In the genomic region with DNA sequence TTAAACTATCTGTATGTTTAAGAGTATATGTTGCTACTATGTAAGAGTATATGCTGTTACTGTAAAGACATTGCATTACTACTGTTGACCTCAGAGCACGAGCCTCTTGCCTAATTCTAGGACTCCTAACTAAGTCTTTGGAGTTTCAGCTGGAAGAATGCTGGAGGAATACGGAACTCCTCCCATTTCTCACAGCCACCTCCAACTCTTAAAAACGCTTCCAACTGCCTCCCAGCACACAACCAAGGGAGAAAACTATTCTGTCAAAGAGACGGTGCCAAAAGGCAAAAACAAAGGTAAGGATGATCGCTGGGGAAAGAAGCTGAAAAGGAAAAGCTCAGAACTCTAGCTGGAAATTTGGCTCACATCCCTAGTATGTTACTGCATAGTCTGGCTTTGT, we compare ENCODE assay signal across 16 cellular contexts. TPM values are rescaled to one million over a fixed set of nuclear protein-coding genes. Genes with fewer than 3 reads are reported as not detected.
DNase-seq lines count a peak whose midpoint lies in the region; ATAC-seq and TF ChIP-seq lines count a peak whose summit lies in the region.
"Had no signal": no experiment of that assay in that cellular context is flagged by ENCODE, and none has a peak within 500 bp of the region (broad histone marks: within the 10 kb centered on the region; RNA-seq: fewer than 3 reads in every experiment).

A gene with protein sequence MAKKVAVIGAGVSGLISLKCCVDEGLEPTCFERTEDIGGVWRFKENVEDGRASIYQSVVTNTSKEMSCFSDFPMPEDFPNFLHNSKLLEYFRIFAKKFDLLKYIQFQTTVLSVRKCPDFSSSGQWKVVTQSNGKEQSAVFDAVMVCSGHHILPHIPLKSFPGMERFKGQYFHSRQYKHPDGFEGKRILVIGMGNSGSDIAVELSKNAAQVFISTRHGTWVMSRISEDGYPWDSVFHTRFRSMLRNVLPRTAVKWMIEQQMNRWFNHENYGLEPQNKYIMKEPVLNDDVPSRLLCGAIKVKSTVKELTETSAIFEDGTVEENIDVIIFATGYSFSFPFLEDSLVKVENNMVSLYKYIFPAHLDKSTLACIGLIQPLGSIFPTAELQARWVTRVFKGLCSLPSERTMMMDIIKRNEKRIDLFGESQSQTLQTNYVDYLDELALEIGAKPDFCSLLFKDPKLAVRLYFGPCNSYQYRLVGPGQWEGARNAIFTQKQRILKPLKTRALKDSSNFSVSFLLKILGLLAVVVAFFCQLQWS (plus strand): TSS at position 237 of the 400 bp plus-strand sequence. CDS start 414 bp downstream, outside the sequence.

- H4K5ac ChIP-seq in mesendoderm (ENCODE audit: low read length), result no peak within 1 kb of the TSS

- CTCF ChIA-PET in WTC11 (lab: Charles Lee), result interaction anchor here (0.7 to 2.0 kb wide), 5 partner anchors 13 to 218 kb away, joined by 3 to 5 read pairs (median 5); no protein-coding TSS in a partner anchor

- H3K79me1 ChIP-seq in mesendoderm (ENCODE audit: low read length), result no peaks in the 10 kb centered on the region

- no peak within 1 kb of the TSS for H4K8ac ChIP-seq in mesendoderm (ENCODE audit: low read depth, low read length)

- no peak within 1 kb of the TSS for H3K27ac ChIP-seq in mesendoderm (ENCODE audit: low read depth, low read length)
- peak within 1 kb of the TSS; percentile 74 for H3K27ac ChIP-seq in subcutaneous abdominal adipose tissue (ENCODE audit: low read depth, low read length)
- H3K27ac ChIP-seq: colonic mucosa had no signal

- no peak within 1 kb of the TSS for H2BK15ac ChIP-seq in mesendoderm (replicated peaks; ENCODE audit: low read depth)

- no peak within 1 kb of the TSS for H3K4ac ChIP-seq in mesendoderm (ENCODE audit: low read depth, low read length)

- no peaks in the 10 kb centered on the region for H3K79me2 ChIP-seq in mesendoderm (ENCODE audit: control insufficient read depth, insufficient read depth, low read length)

- H3K4me1 Mint-ChIP-seq in WTC11, result peaks cover 15% of the 10 kb centered on the region

- no peaks in the 10 kb centered on the region for H3K36me3 Mint-ChIP-seq in WTC11

- no peak within 1 kb of the TSS for H2BK5ac ChIP-seq in mesendoderm (ENCODE audit: low read length)

- no peak within 1 kb of the TSS for H3K9ac ChIP-seq in mesendoderm (ENCODE audit: low read length)
- H3K9ac ChIP-seq in subcutaneous abdominal adipose tissue (ENCODE audit: low read length in 5 of 5), result peak within 1 kb of the TSS; percentile 9 to 93 (median 76)

- H2BK120ac ChIP-seq in mesendoderm (ENCODE audit: low read depth, low read length), result no peak within 1 kb of the TSS

- no peak within 1 kb of the TSS for H3K18ac ChIP-seq in mesendoderm (ENCODE audit: low read length)

- H3K4me3 Mint-ChIP-seq in WTC11, result no peak within 1 kb of the TSS

- POLR2A ChIA-PET in WTC11 (lab: Charles Lee), result no interaction called here

- TF ChIP-seq CTCF in WTC11 (IDR thresholded peaks at IDR 0.05) (no peak), fibroblast of pulmonary artery (IDR thresholded peaks at IDR 0.05; ENCODE audit: low read length, missing control alignments) (no peak)

- no peak within 1 kb of the TSS for H3K4me2 ChIP-seq in mesendoderm (ENCODE audit: low read length)

- no peaks in the 10 kb centered on the region for H3K36me3 ChIP-seq in mesendoderm (ENCODE audit: control insufficient read depth, insufficient read depth, low read length)
- H3K36me3 ChIP-seq in subcutaneous abdominal adipose tissue (ENCODE audit: control insufficient read depth in 5 of 5, insufficient read depth in 5 of 5, low read length in 5 of 5), result no peaks in the 10 kb centered on the region
- H3K36me3 ChIP-seq in MG63, result no peaks in the 10 kb centered on the region
- H3K36me3 ChIP-seq: colonic mucosa had no signal

- ATAC-seq in WTC11 (peak; percentile 31; the same call in 1 of the 2 replicates), HG03520 (IDR thresholded peaks at IDR 0.05; ENCODE audit: unreplicated experiment) (no peak)

- H3K9me3 Mint-ChIP-seq in WTC11, result no peaks in the 10 kb centered on the region

- DNase-seq in WTC11 (ENCODE audit: low spot score) (no peak), fibroblast of pulmonary artery (ENCODE audit: low read depth) (peak; percentile 76), mesendoderm (peak; percentile 1), NCI-H524 (lab: John Stamatoyannopoulos, UW) (no peak), MG63 (no peak), HUDEP-2 (lab: John Stamatoyannopoulos, UW; ENCODE audit: unreplicated experiment in 76 of 76) (no peak)
- DNase-seq: activated T-cell treated with anti-CD3 and anti-CD28 coated beads, Interleukin-2, amount 50 U/mL, for 48 hours; amniotic stem cell; colonic mucosa; GOT3; NCI-H1105; NCI-H2227 treated with DMSO at 0.1 percent for 48 hours; posterior cingulate gyrus had no signal

- peak within 1 kb of the TSS; percentile 61; the same call in 1 of the 2 replicates for H3K27ac Mint-ChIP-seq in WTC11

- H3K4me1 ChIP-seq in mesendoderm (ENCODE audit: control insufficient read depth, low read depth, low read length), result no peaks in the 10 kb centered on the region
- H3K4me1 ChIP-seq in subcutaneous abdominal adipose tissue (ENCODE audit: control insufficient read depth in 5 of 5, insufficient read depth in 5 of 5, low read length in 5 of 5), result peaks cover 0 to 27% (median 19%) of the 10 kb centered on the region in 5 donors
- H3K4me1 ChIP-seq: colonic mucosa had no signal

- H3K4me3 ChIP-seq in fibroblast of pulmonary artery (replicated peaks; ENCODE audit: low read depth, low read length) (peak within 1 kb of the TSS; percentile 51), mesendoderm (ENCODE audit: low read length) (no peak within 1 kb of the TSS), subcutaneous abdominal adipose tissue (ENCODE audit: low read depth in 1 of 5, low read length in 5 of 5) (peak within 1 kb of the TSS; percentile 67 to 83 (median 72)), MG63 (no peak within 1 kb of the TSS)
- H3K4me3 ChIP-seq: colonic mucosa had no signal

- H2AK5ac ChIP-seq in mesendoderm (ENCODE audit: low read length), result no peak within 1 kb of the TSS

- no peak within 1 kb of the TSS for H3K23ac ChIP-seq in mesendoderm (ENCODE audit: low read length)

- no CpG with 5 or more reads among the region's 5 CpGs for WGBS in mesendoderm (ENCODE audit: extremely low coverage, insufficient coverage, low lambda C conversion rate)

- H3K9me3 ChIP-seq in subcutaneous abdominal adipose tissue (ENCODE audit: control insufficient read depth in 5 of 5, low read length in 5 of 5), result no peaks in the 10 kb centered on the region
- no peaks in the 10 kb centered on the region for H3K9me3 ChIP-seq in MG63
- H3K9me3 ChIP-seq: colonic mucosa had no signal

- no peaks in the 10 kb centered on the region for H3K27me3 ChIP-seq in mesendoderm (ENCODE audit: insufficient read depth, low read length, poor library complexity)
- H3K27me3 ChIP-seq in subcutaneous abdominal adipose tissue (ENCODE audit: control insufficient read depth in 5 of 5, insufficient read depth in 4 of 5, low read length in 5 of 5), result no peaks in the 10 kb centered on the region
- no peaks in the 10 kb centered on the region for H3K27me3 ChIP-seq in MG63
- H3K27me3 ChIP-seq: colonic mucosa had no signal

- H3K27me3 Mint-ChIP-seq in WTC11 (ENCODE audit: low read depth), result no peaks in the 10 kb centered on the region

- H3K56ac ChIP-seq in mesendoderm (ENCODE audit: low read length), result no peak within 1 kb of the TSS

TF ChIP-seq in WTC11, 78 proteins besides CTCF, POLR2A, EP300 and RAD21:
- TF ChIP-seq ELF4 (CRISPR knock-in tag; IDR thresholded peaks at IDR 0.05; ENCODE audit: low read depth) (no peak), NR3C1 (CRISPR knock-in tag; conservative IDR thresholded peaks at IDR 0.05; ENCODE audit: low read depth) (no peak), ZNF423 (CRISPR knock-in tag; IDR thresholded peaks at IDR 0.05) (no peak)
- TF ChIP-seq, protein P1, sequence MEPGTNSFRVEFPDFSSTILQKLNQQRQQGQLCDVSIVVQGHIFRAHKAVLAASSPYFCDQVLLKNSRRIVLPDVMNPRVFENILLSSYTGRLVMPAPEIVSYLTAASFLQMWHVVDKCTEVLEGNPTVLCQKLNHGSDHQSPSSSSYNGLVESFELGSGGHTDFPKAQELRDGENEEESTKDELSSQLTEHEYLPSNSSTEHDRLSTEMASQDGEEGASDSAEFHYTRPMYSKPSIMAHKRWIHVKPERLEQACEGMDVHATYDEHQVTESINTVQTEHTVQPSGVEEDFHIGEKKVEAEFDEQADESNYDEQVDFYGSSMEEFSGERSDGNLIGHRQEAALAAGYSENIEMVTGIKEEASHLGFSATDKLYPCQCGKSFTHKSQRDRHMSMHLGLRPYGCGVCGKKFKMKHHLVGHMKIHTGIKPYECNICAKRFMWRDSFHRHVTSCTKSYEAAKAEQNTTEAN (CRISPR knock-in tag; IDR thresholded peaks at IDR 0.05), result no peak
- TF ChIP-seq, protein P2, sequence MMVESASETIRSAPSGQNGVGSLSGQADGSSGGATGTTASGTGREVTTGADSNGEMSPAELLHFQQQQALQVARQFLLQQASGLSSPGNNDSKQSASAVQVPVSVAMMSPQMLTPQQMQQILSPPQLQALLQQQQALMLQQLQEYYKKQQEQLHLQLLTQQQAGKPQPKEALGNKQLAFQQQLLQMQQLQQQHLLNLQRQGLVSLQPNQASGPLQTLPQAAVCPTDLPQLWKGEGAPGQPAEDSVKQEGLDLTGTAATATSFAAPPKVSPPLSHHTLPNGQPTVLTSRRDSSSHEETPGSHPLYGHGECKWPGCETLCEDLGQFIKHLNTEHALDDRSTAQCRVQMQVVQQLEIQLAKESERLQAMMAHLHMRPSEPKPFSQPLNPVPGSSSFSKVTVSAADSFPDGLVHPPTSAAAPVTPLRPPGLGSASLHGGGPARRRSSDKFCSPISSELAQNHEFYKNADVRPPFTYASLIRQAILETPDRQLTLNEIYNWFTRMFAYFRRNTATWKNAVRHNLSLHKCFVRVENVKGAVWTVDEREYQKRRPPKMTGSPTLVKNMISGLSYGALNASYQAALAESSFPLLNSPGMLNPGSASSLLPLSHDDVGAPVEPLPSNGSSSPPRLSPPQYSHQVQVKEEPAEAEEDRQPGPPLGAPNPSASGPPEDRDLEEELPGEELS (CRISPR knock-in tag; IDR thresholded peaks at IDR 0.05), result no peak
- TF ChIP-seq, protein P3, sequence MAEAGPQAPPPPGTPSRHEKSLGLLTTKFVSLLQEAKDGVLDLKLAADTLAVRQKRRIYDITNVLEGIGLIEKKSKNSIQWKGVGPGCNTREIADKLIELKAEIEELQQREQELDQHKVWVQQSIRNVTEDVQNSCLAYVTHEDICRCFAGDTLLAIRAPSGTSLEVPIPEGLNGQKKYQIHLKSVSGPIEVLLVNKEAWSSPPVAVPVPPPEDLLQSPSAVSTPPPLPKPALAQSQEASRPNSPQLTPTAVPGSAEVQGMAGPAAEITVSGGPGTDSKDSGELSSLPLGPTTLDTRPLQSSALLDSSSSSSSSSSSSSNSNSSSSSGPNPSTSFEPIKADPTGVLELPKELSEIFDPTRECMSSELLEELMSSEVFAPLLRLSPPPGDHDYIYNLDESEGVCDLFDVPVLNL (CRISPR knock-in tag; IDR thresholded peaks at IDR 0.05; ENCODE audit: borderline replicate concordance, low read depth), result no peak
TF ChIP-seq in WTC11: peak in this region for 0.

RNA-seq across cellular contexts. Expression of the gene that starts here (rescaled TPM):
- 0.16 to 0.23 TPM in 2 of 3 replicates, not detected in the other for total RNA-seq in WTC11 (2021)
- 0.04 TPM for polyA plus RNA-seq in mesendoderm (2013, experiment 1 of 2)
- polyA plus RNA-seq in mesendoderm (2013, experiment 2 of 2), result 0.01 TPM
- total RNA-seq in MG63 (2014; rRNA removed; shearing (Covaris generic); ENCODE audit: low replicate concordance), result not detected in 2 replicates
- total RNA-seq: mononuclear cell had no signal

Comparison
In these comparisons a context has a peak if more than half of its experiments do, and no peak if none do; other contexts are left out.
1. Peak in ATAC-seq in WTC11; RNA of the gene not detected or under 1 TPM.
2. DNase-seq: peak in fibroblast of pulmonary artery (single experiment) and mesendoderm (single experiment); none in WTC11 (single experiment), NCI-H524 (0 of 2), MG63 (single experiment) and HUDEP-2 (0 of 76).
3. H3K4me3 ChIP-seq: peak in fibroblast of pulmonary artery (single experiment) and subcutaneous abdominal adipose tissue (5 of 5); none in mesendoderm (single experiment) and MG63 (single experiment).